In the genomic region with DNA sequence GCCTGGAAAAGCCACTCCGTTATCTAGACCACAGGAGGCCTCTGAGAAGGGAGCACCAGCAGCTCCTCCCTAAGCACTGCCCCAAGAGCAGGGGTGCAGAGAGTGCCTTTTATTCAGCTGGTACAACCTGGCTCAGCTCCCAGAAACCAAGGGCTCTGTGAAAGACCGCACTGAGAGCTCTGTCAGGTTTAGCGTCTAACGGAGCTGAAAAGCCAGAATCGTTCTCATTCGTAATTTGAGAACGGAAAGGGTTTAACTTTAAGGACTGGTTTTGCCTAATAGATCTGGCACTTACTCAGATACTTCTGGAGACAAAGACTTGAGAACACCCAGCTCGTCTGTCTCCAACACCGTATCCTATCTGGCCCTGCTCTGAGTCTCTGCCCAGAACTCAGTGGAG, we compare ENCODE assay signal across 13 cellular contexts. TPM values are rescaled to one million over a fixed set of nuclear protein-coding genes. Genes with fewer than 3 reads are reported as not detected.
A peak's percentile ranks its signal among the peaks of the same experiment; 100 is the strongest.
DNase-seq lines count a peak whose midpoint lies in the region; ATAC-seq and TF ChIP-seq lines count a peak whose summit lies in the region.
"Had no signal": no experiment of that assay in that cellular context is flagged by ENCODE, and none has a peak within 500 bp of the region (broad histone marks: within the 10 kb centered on the region; RNA-seq: fewer than 3 reads in every experiment).

No MANE protein-coding gene starts in this region.

- peaks cover 73% of the 10 kb centered on the region for H3K36me3 Mint-ChIP-seq in activated T-cell treated with anti-CD3 and anti-CD28 coated beads, Interleukin-2, amount 50 U/mL, for 24 hours (ENCODE audit: low read depth)
- H3K36me3 Mint-ChIP-seq in activated T-cell treated with anti-CD3 and anti-CD28 coated beads, Interleukin-2, amount 50 U/mL, for 72 hours (ENCODE audit: insufficient read depth in 2 of 2): peaks cover 0 to 3% of the 10 kb centered on the region in 2 donors
- H3K36me3 Mint-ChIP-seq in T-helper 17 cell (ENCODE audit: low read depth): no peaks in the 10 kb centered on the region
- no peaks in the 10 kb centered on the region for H3K36me3 Mint-ChIP-seq in natural killer cell

- intact Hi-C loops in lower lobe of right lung (cut with DNase I): no loop called here
- intact Hi-C loops in aorta (cut with DNase I): no loop called here
- intact Hi-C loops in natural killer cell (cut with micrococcal nuclease): no loop called here

- H3K27ac ChIP-seq in lower lobe of right lung (peak overlapping the region; percentile 2), aorta (ENCODE audit: low read depth in 1 of 2, low read length in 2 of 2) (no peak overlapping the region)

- H3K9me3 Mint-ChIP-seq in activated T-cell treated with anti-CD3 and anti-CD28 coated beads, Interleukin-2, amount 50 U/mL, for 24 hours: no peaks in the 10 kb centered on the region
- H3K9me3 Mint-ChIP-seq in activated T-cell treated with anti-CD3 and anti-CD28 coated beads, Interleukin-2, amount 50 U/mL, for 72 hours: no peaks in the 10 kb centered on the region
- no peaks in the 10 kb centered on the region for H3K9me3 Mint-ChIP-seq in natural killer cell
- H3K9me3 Mint-ChIP-seq: T-cell had no signal

- H3K27me3 Mint-ChIP-seq in activated T-cell treated with anti-CD3 and anti-CD28 coated beads, Interleukin-2, amount 50 U/mL, for 24 hours: no peaks in the 10 kb centered on the region
- no peaks in the 10 kb centered on the region for H3K27me3 Mint-ChIP-seq in activated T-cell treated with anti-CD3 and anti-CD28 coated beads, Interleukin-2, amount 50 U/mL, for 72 hours (ENCODE audit: low read depth)
- H3K27me3 Mint-ChIP-seq in T-helper 17 cell: no peaks in the 10 kb centered on the region
- no peaks in the 10 kb centered on the region for H3K27me3 Mint-ChIP-seq in natural killer cell (ENCODE audit: low read depth in 2 of 2)
- H3K27me3 Mint-ChIP-seq: activated CD8-positive, alpha-beta memory T cell treated with anti-CD3 and anti-CD28 coated beads, Interleukin-2, amount 10 ng/mL, durations not matched to agents 7 days and 5 days; T-cell had no signal

- H3K4me3 ChIP-seq in lower lobe of right lung (no peak overlapping the region), aorta (ENCODE audit: low read length in 2 of 2) (no peak overlapping the region)

- H3K4me1 Mint-ChIP-seq in activated T-cell treated with anti-CD3 and anti-CD28 coated beads, Interleukin-2, amount 50 U/mL, for 24 hours (ENCODE audit: low read depth): no peaks in the 10 kb centered on the region
- no peaks in the 10 kb centered on the region for H3K4me1 Mint-ChIP-seq in activated T-cell treated with anti-CD3 and anti-CD28 coated beads, Interleukin-2, amount 50 U/mL, for 72 hours (ENCODE audit: low read depth)
- H3K4me1 Mint-ChIP-seq in T-helper 17 cell (no peaks in the 10 kb centered on the region), natural killer cell (no peaks in the 10 kb centered on the region)
- H3K4me1 Mint-ChIP-seq: activated CD8-positive, alpha-beta memory T cell treated with anti-CD3 and anti-CD28 coated beads, Interleukin-2, amount 10 ng/mL, durations not matched to agents 7 days and 5 days; T-cell had no signal

- no peak overlapping the region for H3K4me3 Mint-ChIP-seq in activated T-cell treated with anti-CD3 and anti-CD28 coated beads, Interleukin-2, amount 50 U/mL, for 24 hours
- no peak overlapping the region for H3K4me3 Mint-ChIP-seq in activated T-cell treated with anti-CD3 and anti-CD28 coated beads, Interleukin-2, amount 50 U/mL, for 72 hours
- no peak overlapping the region for H3K4me3 Mint-ChIP-seq in T-helper 17 cell
- H3K4me3 Mint-ChIP-seq in natural killer cell: no peak overlapping the region
- H3K4me3 Mint-ChIP-seq: activated CD8-positive, alpha-beta memory T cell treated with anti-CD3 and anti-CD28 coated beads, Interleukin-2, amount 10 ng/mL, durations not matched to agents 7 days and 5 days; T-cell had no signal

- H3K36me3 ChIP-seq in lower lobe of right lung: peaks cover 56% of the 10 kb centered on the region
- H3K36me3 ChIP-seq in aorta (ENCODE audit: control insufficient read depth in 1 of 2, insufficient read depth in 2 of 2, low read length in 1 of 2): peaks cover 0 to 2% of the 10 kb centered on the region in 2 donors

- H3K27ac Mint-ChIP-seq in activated T-cell treated with anti-CD3 and anti-CD28 coated beads, Interleukin-2, amount 50 U/mL, for 24 hours: peak overlapping the region; percentile 34
- H3K27ac Mint-ChIP-seq in activated T-cell treated with anti-CD3 and anti-CD28 coated beads, Interleukin-2, amount 50 U/mL, for 72 hours: no peak overlapping the region
- H3K27ac Mint-ChIP-seq in T-helper 17 cell (no peak overlapping the region), natural killer cell (no peak overlapping the region)
- H3K27ac Mint-ChIP-seq: activated CD8-positive, alpha-beta memory T cell treated with anti-CD3 and anti-CD28 coated beads, Interleukin-2, amount 10 ng/mL, durations not matched to agents 7 days and 5 days; T-cell had no signal

- TF ChIP-seq CTCF in lower lobe of right lung (IDR thresholded peaks at IDR 0.05): no peak
- no peak for TF ChIP-seq CTCF in natural killer cell (IDR thresholded peaks at IDR 0.05)

- no peak for DNase-seq in activated T-cell treated with anti-CD3 and anti-CD28 coated beads, Interleukin-2, amount 50 U/mL, for 24 hours
- DNase-seq in activated T-cell treated with anti-CD3 and anti-CD28 coated beads, Interleukin-2, amount 50 U/mL, for 72 hours: no peak
- DNase-seq in cerebellar cortex (ENCODE audit: low spot score) (peak; percentile 80), lower lobe of right lung (no peak), aorta (no peak), T-helper 17 cell (no peak), natural killer cell (no peak)
- DNase-seq: activated CD8-positive, alpha-beta memory T cell treated with anti-CD3 and anti-CD28 coated beads, Interleukin-2, amount 10 ng/mL, durations not matched to agents 7 days and 5 days; glutamatergic neuron; NCI-H524 treated with DMSO at 0.1 percent for 48 hours; T-cell; trophoblast cell had no signal

- WGBS in aorta, 2 donors: 3 to 10% methylated on average over 9 of the region's 9 CpGs

- H3K4me1 ChIP-seq in lower lobe of right lung (peaks cover 1% of the 10 kb centered on the region), aorta (ENCODE audit: control insufficient read depth in 1 of 2, insufficient read depth in 2 of 2, low read length in 2 of 2) (no peaks in the 10 kb centered on the region)

- ATAC-seq in activated T-cell treated with anti-CD3 and anti-CD28 coated beads, Interleukin-2, amount 50 U/mL, for 72 hours (replicated peaks in 1 of 2): no peak
- ATAC-seq in lower lobe of right lung (peak in 1 of 2 donors; percentile 31), aorta (ENCODE audit: low FRiP score) (peak; percentile 12), T-helper 17 cell (no peak), GM21515 (IDR thresholded peaks at IDR 0.05; ENCODE audit: unreplicated experiment) (no peak), natural killer cell (no peak)
- ATAC-seq: activated CD8-positive, alpha-beta memory T cell treated with anti-CD3 and anti-CD28 coated beads, Interleukin-2, amount 10 ng/mL, durations not matched to agents 7 days and 5 days; T-cell had no signal

- H3K27me3 ChIP-seq in lower lobe of right lung (ENCODE audit: low read depth) (no peaks in the 10 kb centered on the region), aorta (ENCODE audit: control insufficient read depth in 1 of 2, insufficient read depth in 2 of 2, low read length in 1 of 2) (no peaks in the 10 kb centered on the region)

- H3K9me3 ChIP-seq in lower lobe of right lung (no peaks in the 10 kb centered on the region), aorta (ENCODE audit: control insufficient read depth, low read length) (no peaks in the 10 kb centered on the region), T-helper 17 cell (ENCODE audit: control insufficient read depth, low read length, poor library complexity, severe bottlenecking) (no peaks in the 10 kb centered on the region)

RNA-seq across cellular contexts. Expression of gene MPG, which starts 13.5 kb away (rescaled TPM):
- 10 to 100 TPM; 49.6 to 50.5 TPM for total RNA-seq in activated T-cell treated with anti-CD3 and anti-CD28 coated beads, Interleukin-2, amount 50 U/mL, for 72 hours
- total RNA-seq in lower lobe of right lung (38.5 TPM), aorta (10 to 100 TPM; 56.2 to 59.5 TPM), T-helper 17 cell (10 to 100 TPM; 24.3 to 27.4 TPM), natural killer cell (10 to 100 TPM; 29.9 to 34.3 (median 31.5) TPM)
- polyA plus RNA-seq in aorta: 100 to 1,000 TPM in 1 of 2 donors, 10 to 100 TPM in 1; 88.7 to 213 TPM

RNA-seq across cellular contexts. Expression of gene RHBDF1, which starts 19.1 kb away (rescaled TPM):
- total RNA-seq in activated T-cell treated with anti-CD3 and anti-CD28 coated beads, Interleukin-2, amount 50 U/mL, for 72 hours: under 1 TPM; 0.31 to 0.53 TPM
- 35.9 TPM for total RNA-seq in lower lobe of right lung
- 10 to 100 TPM; 79.2 to 91.0 TPM for total RNA-seq in aorta
- polyA plus RNA-seq in aorta: 100 to 1,000 TPM in 1 of 2 donors, 10 to 100 TPM in 1; 23.7 to 215 TPM
- total RNA-seq in T-helper 17 cell: under 1 TPM in 1 of 2 donors, not detected in 1; 0.75 TPM
- 1 to 10 TPM in 1 of 3 donors, under 1 TPM in 2; 0.26 to 1.1 (median 0.78) TPM for total RNA-seq in natural killer cell

RNA-seq across cellular contexts. Expression of gene SNRNP25, which starts 37.9 kb away (rescaled TPM):
- 10 to 100 TPM; 28.9 to 44.1 TPM for total RNA-seq in activated T-cell treated with anti-CD3 and anti-CD28 coated beads, Interleukin-2, amount 50 U/mL, for 72 hours
- total RNA-seq in lower lobe of right lung (18.5 TPM), aorta (10 to 100 TPM; 10.7 to 11.1 TPM), T-helper 17 cell (1 to 10 TPM; 6.5 to 7.3 TPM), natural killer cell (10 to 100 TPM in 2 of 3 donors, 1 to 10 TPM in 1; 6.4 to 13.4 (median 13.2) TPM)
- 10 to 100 TPM; 18.5 to 32.2 TPM for polyA plus RNA-seq in aorta

RNA-seq across cellular contexts. Expression of gene POLR3K, which starts 38.1 kb away (rescaled TPM):
- 10 to 100 TPM; 35.3 to 42.2 TPM for total RNA-seq in activated T-cell treated with anti-CD3 and anti-CD28 coated beads, Interleukin-2, amount 50 U/mL, for 72 hours
- 12.1 TPM for total RNA-seq in lower lobe of right lung
- total RNA-seq in aorta: 1 to 10 TPM; 6.0 to 6.1 TPM
- polyA plus RNA-seq in aorta: 10 to 100 TPM in 1 of 2 donors, 1 to 10 TPM in 1; 8.5 to 10.9 TPM
- 10 to 100 TPM in 1 of 2 donors, 1 to 10 TPM in 1; 6.3 to 10.6 TPM for total RNA-seq in T-helper 17 cell
- total RNA-seq in natural killer cell: 10 to 100 TPM; 10.6 to 14.6 (median 11.3) TPM

RNA-seq across cellular contexts. Expression of gene NPRL3, which starts 47.0 kb away (rescaled TPM):
- total RNA-seq in activated T-cell treated with anti-CD3 and anti-CD28 coated beads, Interleukin-2, amount 50 U/mL, for 72 hours: 10 to 100 TPM; 34.2 to 44.7 TPM
- total RNA-seq in lower lobe of right lung (29.1 TPM), aorta (10 to 100 TPM; 13.4 to 29.0 TPM), T-helper 17 cell (10 to 100 TPM; 24.3 to 32.2 TPM), natural killer cell (10 to 100 TPM; 44.8 to 62.1 (median 55.7) TPM)
- polyA plus RNA-seq in aorta: 10 to 100 TPM in 1 of 2 donors, 1 to 10 TPM in 1; 5.8 to 16.3 TPM

Comparison
In these comparisons a context has a peak if more than half of its experiments do, and no peak if none do; other contexts are left out.
1. RNA of gene RHBDF1, which starts 19.1 kb away (total RNA-seq): 79.2 to 91.0 TPM in aorta and 35.9 TPM in lower lobe of right lung (single experiment); 0.26 to 1.1 TPM in natural killer cell, 0.75 TPM in T-helper 17 cell and 0.31 to 0.53 TPM in activated T-cell treated with anti-CD3 and anti-CD28 coated beads, Interleukin-2, amount 50 U/mL, for 72 hours; every median in the first group is over 10 times any median in the second.